Comparison of ENCODE assay signal across 19 cellular contexts in the genomic region with DNA sequence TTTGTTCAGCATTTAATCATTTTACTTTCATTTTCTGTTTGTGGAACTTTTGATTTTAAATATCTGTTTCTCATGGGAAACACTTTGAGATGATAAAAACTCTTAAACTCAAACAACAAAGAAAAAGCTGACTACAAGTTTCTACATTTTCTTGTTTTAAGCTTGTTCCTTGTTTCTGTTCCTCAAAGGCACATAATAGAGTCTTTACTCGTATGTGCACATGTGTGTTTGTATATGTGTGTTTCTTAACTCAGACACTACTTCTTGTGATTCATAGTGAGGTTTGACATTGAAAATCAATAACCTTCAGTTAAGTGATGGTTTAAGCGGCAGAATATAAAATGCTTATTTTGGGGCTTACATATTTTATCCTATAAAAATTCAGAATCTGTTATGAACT.
DNase-seq lines count a peak whose midpoint lies in the region; FAIRE-seq and TF ChIP-seq lines count a peak whose summit lies in the region.
"Had no signal": no experiment of that assay in that cellular context is flagged by ENCODE, and none has a peak within 500 bp of the region (broad histone marks: within the 10 kb centered on the region; RNA-seq: fewer than 3 reads in every experiment).

No MANE protein-coding gene starts in this region.

- H3F3A ChIP-seq in MM.1S (ENCODE audit: insufficient read depth, low read length) = peaks cover 9% of the 10 kb centered on the region; the same call in 1 of the 2 replicates
- no peaks in the 10 kb centered on the region for H3F3A ChIP-seq in SU-DHL-6 (ENCODE audit: insufficient read depth)

- no peaks in the 10 kb centered on the region for H3K36me3 Mint-ChIP-seq in T-helper 2 cell treated with Interferon-gamma antibody and Interleukin-4, amounts not matched to agents 5 μg/mL and 100 μg/mL, for 36 hours (ENCODE audit: low read depth)
- H3K36me3 Mint-ChIP-seq: CD4-positive, alpha-beta memory T cell had no signal

- no peaks in the 10 kb centered on the region for H3K9me3 Mint-ChIP-seq in T-helper 2 cell treated with Interferon-gamma antibody and Interleukin-4, amounts not matched to agents 5 μg/mL and 100 μg/mL, for 36 hours
- H3K9me3 Mint-ChIP-seq: CD4-positive, alpha-beta memory T cell; H9 had no signal

- H3K36me3 ChIP-seq in ACC112 (ENCODE audit: insufficient read depth, low read length) (no peaks in the 10 kb centered on the region), MM.1S (replicated peaks; ENCODE audit: insufficient read depth, low read length) (no peaks in the 10 kb centered on the region), SU-DHL-6 (ENCODE audit: low read length) (no peaks in the 10 kb centered on the region)
- H3K36me3 ChIP-seq: BE2C, Peyer's patch had no signal

- H3K4me2 ChIP-seq in MM.1S (ENCODE audit: low read depth, low read length) (peak overlapping the region; percentile 49), SU-DHL-6 (ENCODE audit: low read depth, low read length, poor library complexity, severe bottlenecking) (peak overlapping the region; percentile 32)

- H3K4me1 Mint-ChIP-seq in T-helper 2 cell treated with Interferon-gamma antibody and Interleukin-4, amounts not matched to agents 5 μg/mL and 100 μg/mL, for 36 hours (ENCODE audit: low read depth) = no peaks in the 10 kb centered on the region
- H3K4me1 Mint-ChIP-seq: CD4-positive, alpha-beta memory T cell; H9 had no signal

- H3K9ac ChIP-seq in MM.1S (ENCODE audit: low read length) (no peak overlapping the region), SU-DHL-6 (ENCODE audit: low read length) (no peak overlapping the region)

- H3K27ac ChIP-seq in ACC112 (ENCODE audit: low read depth, low read length) = no peak overlapping the region
- peak overlapping the region; percentile 44; the same call in 1 of the 2 replicates for H3K27ac ChIP-seq in MM.1S (ENCODE audit: low read length)
- H3K27ac ChIP-seq in SU-DHL-6 (ENCODE audit: low read depth, low read length) = no peak overlapping the region
- H3K27ac ChIP-seq: Peyer's patch had no signal

- H3K27me3 ChIP-seq in ACC112 (ENCODE audit: insufficient read depth, low read length) (no peaks in the 10 kb centered on the region), MM.1S (replicated peaks; ENCODE audit: insufficient read depth, low read length) (no peaks in the 10 kb centered on the region), SU-DHL-6 (ENCODE audit: low read length) (no peaks in the 10 kb centered on the region)
- H3K27me3 ChIP-seq: BE2C, Peyer's patch had no signal

- H2AFZ ChIP-seq in ACC112 (ENCODE audit: low read length, unreplicated experiment) (peak overlapping the region; percentile 45), MM.1S (ENCODE audit: low read length) (peak overlapping the region; percentile 73; the same call in 1 of the 2 replicates), SU-DHL-6 (ENCODE audit: low read depth, low read length, severe bottlenecking) (no peak overlapping the region)

- H3K4me3 ChIP-seq in ACC112 (ENCODE audit: low read depth, low read length) (peak overlapping the region; percentile 76), MM.1S (ENCODE audit: low read length) (peak overlapping the region; percentile 43), SU-DHL-6 (ENCODE audit: insufficient read depth, low read length, poor library complexity, severe bottlenecking) (peak overlapping the region; percentile 23)
- H3K4me3 ChIP-seq: Peyer's patch had no signal

- TF ChIP-seq CTCF in MM.1S (IDR thresholded peaks at IDR 0.05; ENCODE audit: low read length) = no peak
- no peak for TF ChIP-seq CTCF in SU-DHL-6 (IDR thresholded peaks at IDR 0.05; ENCODE audit: insufficient read depth, low read length, poor library complexity, severe bottlenecking)

- TF ChIP-seq POLR2A in GM12891 (IDR thresholded peaks at IDR 0.05; ENCODE audit: low read depth, low read length) = no peak

- no peak for FAIRE-seq in GM12891 (lab: Jason Lieb, UNC)
- FAIRE-seq: D721Med had no signal

- DNase-seq in MM.1S (peak; percentile 43), foreskin melanocyte (peak; percentile 8), GM12891 (ENCODE audit: insufficient read length, low spot score) (no peak), AML-193 (lab: John Stamatoyannopoulos, UW) (no peak), glomerular visceral epithelial cell (ENCODE audit: extremely low spot score) (no peak)
- no peak for DNase-seq in T-helper 2 cell treated with Interferon-gamma antibody and Interleukin-4, amounts not matched to agents 5 μg/mL and 100 μg/mL, for 36 hours (ENCODE audit: low spot score)
- DNase-seq: BE2C; CD4-positive, alpha-beta memory T cell; GF-D8; H9; KBM-7; NCI-H1417 treated with DMSO at 0.1 percent for 48 hours; NCI-H2029; NCI-H524; Peyer's patch; Right ventricle myocardium superior had no signal

- no peaks in the 10 kb centered on the region for H3K9me3 ChIP-seq in MM.1S (replicated peaks; ENCODE audit: insufficient read depth, low read length)
- H3K9me3 ChIP-seq in SU-DHL-6 (ENCODE audit: insufficient read depth, low read length) = no peaks in the 10 kb centered on the region
- H3K9me3 ChIP-seq: BE2C, Peyer's patch had no signal

- H3K4me1 ChIP-seq in ACC112 (ENCODE audit: control insufficient read depth, insufficient read depth, low read length, unreplicated experiment) = no peaks in the 10 kb centered on the region
- H3K4me1 ChIP-seq in MM.1S (ENCODE audit: low read length) = no peaks in the 10 kb centered on the region
- H3K4me1 ChIP-seq: BE2C, Peyer's patch had no signal

- H4K20me1 ChIP-seq in MM.1S (ENCODE audit: insufficient read depth, low read length) (no peaks in the 10 kb centered on the region; the same call in 1 of the 2 replicates), SU-DHL-6 (ENCODE audit: low read depth, low read length) (no peaks in the 10 kb centered on the region)

- H3K79me2 ChIP-seq in ACC112 (ENCODE audit: control insufficient read depth, insufficient read depth, low read length, unreplicated experiment) = no peaks in the 10 kb centered on the region
- no peaks in the 10 kb centered on the region for H3K79me2 ChIP-seq in MM.1S (ENCODE audit: low read length)
- no peaks in the 10 kb centered on the region for H3K79me2 ChIP-seq in SU-DHL-6 (ENCODE audit: insufficient read depth, low read length)

- no peaks in the 10 kb centered on the region for H3K9me2 ChIP-seq in MM.1S (replicated peaks; ENCODE audit: insufficient read depth, low read length)
- H3K9me2 ChIP-seq in SU-DHL-6 (replicated peaks; ENCODE audit: insufficient read depth, low read length) = no peaks in the 10 kb centered on the region

- H3K4me3 Mint-ChIP-seq in T-helper 2 cell treated with Interferon-gamma antibody and Interleukin-4, amounts not matched to agents 5 μg/mL and 100 μg/mL, for 36 hours = no peak overlapping the region
- H3K4me3 Mint-ChIP-seq: CD4-positive, alpha-beta memory T cell; H9 had no signal

- H3K27me3 Mint-ChIP-seq in T-helper 2 cell treated with Interferon-gamma antibody and Interleukin-4, amounts not matched to agents 5 μg/mL and 100 μg/mL, for 36 hours (ENCODE audit: low read depth) = no peaks in the 10 kb centered on the region
- H3K27me3 Mint-ChIP-seq: CD4-positive, alpha-beta memory T cell had no signal

- no peak overlapping the region for H3K27ac Mint-ChIP-seq in T-helper 2 cell treated with Interferon-gamma antibody and Interleukin-4, amounts not matched to agents 5 μg/mL and 100 μg/mL, for 36 hours
- H3K27ac Mint-ChIP-seq: CD4-positive, alpha-beta memory T cell; H9 had no signal

TF ChIP-seq in GM12891, 5 proteins besides CTCF, POLR2A, EP300 and RAD21:
- TF ChIP-seq POLR2AphosphoS5 (IDR thresholded peaks at IDR 0.05; ENCODE audit: low read depth, low read length) (no peak), POU2F2 (IDR thresholded peaks at IDR 0.05; ENCODE audit: low read depth, low read length) (no peak), SPI1 (IDR thresholded peaks at IDR 0.05; ENCODE audit: low read depth, low read length) (no peak), PAX5 (IDR thresholded peaks at IDR 0.05; ENCODE audit: insufficient read depth, low read length, severe bottlenecking) (no peak), TAF1 (IDR thresholded peaks at IDR 0.05; ENCODE audit: low read depth, low read length) (no peak)

Comparison
In these comparisons a context has a peak if more than half of its experiments do, and no peak if none do; other contexts are left out.
1. H3K4me3 ChIP-seq: peak in every context shown above with its lines; median percentile 76 in ACC112; 43 in MM.1S; 23 in SU-DHL-6.
2. DNase-seq: peak in MM.1S (single experiment) and foreskin melanocyte (single experiment); none in GM12891 (single experiment), T-helper 2 cell treated with Interferon-gamma antibody and Interleukin-4, amounts not matched to agents 5 μg/mL and 100 μg/mL, for 36 hours (single experiment), AML-193 (0 of 2) and glomerular visceral epithelial cell (single experiment).